Comparison of ENCODE assay signal across 10 cellular contexts in genomic region chr9:131704195-131704983, GRCh38. TPM values are rescaled to one million over a fixed set of nuclear protein-coding genes. Genes with fewer than 3 reads are reported as not detected.
DNase-seq lines count a peak whose midpoint lies in the region; ATAC-seq and TF ChIP-seq lines count a peak whose summit lies in the region.
"Had no signal": no experiment of that assay in that cellular context is flagged by ENCODE, and none has a peak within 500 bp of the region (broad histone marks: within the 10 kb centered on the region; RNA-seq: fewer than 3 reads in every experiment).

No MANE protein-coding gene starts in this region.

- H3K4me2 ChIP-seq in OCI-LY3 (ENCODE audit: low read length), result peak overlapping the region; percentile 53

- H3K9ac ChIP-seq in OCI-LY3 (ENCODE audit: low read length), result peak overlapping the region; percentile 35; the same call in 1 of the 2 replicates
- H3K9ac ChIP-seq in iPS-18a (ENCODE audit: low read length), result peak overlapping the region; percentile 13

- H3K27ac ChIP-seq in OCI-LY3 (ENCODE audit: low read length) (no peak overlapping the region), iPS-18a (ENCODE audit: low read length) (no peak overlapping the region), coronary artery (peak overlapping the region in 1 of 2 donors; percentile 3)

- H3K79me2 ChIP-seq in OCI-LY3 (ENCODE audit: low read length), result peaks cover 100% of the 10 kb centered on the region

- H3K36me3 Mint-ChIP-seq in activated T-cell treated with anti-CD3 and anti-CD28 coated beads, Interleukin-2, amount 50 U/mL, for 24 hours (ENCODE audit: low read depth), result peaks cover 32% of the 10 kb centered on the region
- H3K36me3 Mint-ChIP-seq in activated T-cell treated with anti-CD3 and anti-CD28 coated beads, Interleukin-2, amount 50 U/mL, for 72 hours (ENCODE audit: insufficient read depth in 2 of 2), result peaks cover 0 to 5% of the 10 kb centered on the region in 2 donors
- H3K36me3 Mint-ChIP-seq in type B pancreatic cell, result peaks cover 4% of the 10 kb centered on the region

- DNase-seq in activated T-cell treated with anti-CD3 and anti-CD28 coated beads, Interleukin-2, amount 50 U/mL, for 24 hours, result no peak
- no peak for DNase-seq in activated T-cell treated with anti-CD3 and anti-CD28 coated beads, Interleukin-2, amount 50 U/mL, for 72 hours
- DNase-seq in type B pancreatic cell (ENCODE audit: extremely low spot score, unreplicated experiment) (no peak), coronary artery (ENCODE audit: low spot score) (no peak), cortex of kidney (lab: John Stamatoyannopoulos, UW) (no peak)
- DNase-seq: left lung; stimulated activated CD4-positive, alpha-beta T cell treated with anti-CD3 and anti-CD28 coated beads, Interleukin-2, amount 100 ng/mL, for 48 hours had no signal

- no peaks in the 10 kb centered on the region for H3K9me3 Mint-ChIP-seq in activated T-cell treated with anti-CD3 and anti-CD28 coated beads, Interleukin-2, amount 50 U/mL, for 24 hours
- H3K9me3 Mint-ChIP-seq in activated T-cell treated with anti-CD3 and anti-CD28 coated beads, Interleukin-2, amount 50 U/mL, for 72 hours, result no peaks in the 10 kb centered on the region
- H3K9me3 Mint-ChIP-seq in type B pancreatic cell, result no peaks in the 10 kb centered on the region

- no peak overlapping the region for H2AFZ ChIP-seq in OCI-LY3 (ENCODE audit: low read depth, low read length)

- ATAC-seq in activated T-cell treated with anti-CD3 and anti-CD28 coated beads, Interleukin-2, amount 50 U/mL, for 72 hours (replicated peaks in 1 of 2), result no peak
- no peak for ATAC-seq in GM19397 (IDR thresholded peaks at IDR 0.05; ENCODE audit: unreplicated experiment)
- ATAC-seq: left lung had no signal

- H3K9me3 ChIP-seq in OCI-LY3 (ENCODE audit: insufficient read depth, low read length), result no peaks in the 10 kb centered on the region
- no peaks in the 10 kb centered on the region for H3K9me3 ChIP-seq in iPS-18a (ENCODE audit: control insufficient read depth, low read depth, low read length)
- H3K9me3 ChIP-seq: left lung had no signal

- H3K27me3 Mint-ChIP-seq in activated T-cell treated with anti-CD3 and anti-CD28 coated beads, Interleukin-2, amount 50 U/mL, for 24 hours, result no peaks in the 10 kb centered on the region
- no peaks in the 10 kb centered on the region for H3K27me3 Mint-ChIP-seq in activated T-cell treated with anti-CD3 and anti-CD28 coated beads, Interleukin-2, amount 50 U/mL, for 72 hours (ENCODE audit: low read depth)
- no peaks in the 10 kb centered on the region for H3K27me3 Mint-ChIP-seq in type B pancreatic cell

- peaks cover 75% of the 10 kb centered on the region for H4K20me1 ChIP-seq in OCI-LY3 (ENCODE audit: insufficient read depth, low read length)

- TF ChIP-seq CTCF in OCI-LY3 (IDR thresholded peaks at IDR 0.05; ENCODE audit: low read depth, low read length), result no peak
- no peak for TF ChIP-seq CTCF in type B pancreatic cell (conservative IDR thresholded peaks at IDR 0.05)
- TF ChIP-seq CTCF in coronary artery (IDR thresholded peaks at IDR 0.05), result no peak

- no peak overlapping the region for H3K4me3 Mint-ChIP-seq in activated T-cell treated with anti-CD3 and anti-CD28 coated beads, Interleukin-2, amount 50 U/mL, for 24 hours
- H3K4me3 Mint-ChIP-seq in activated T-cell treated with anti-CD3 and anti-CD28 coated beads, Interleukin-2, amount 50 U/mL, for 72 hours, result peak overlapping the region in 1 of 2 donors; percentile 21
- peak overlapping the region; percentile 24 for H3K4me3 Mint-ChIP-seq in type B pancreatic cell

- H3K27me3 ChIP-seq in OCI-LY3 (ENCODE audit: low read depth, low read length) (no peaks in the 10 kb centered on the region), iPS-18a (ENCODE audit: control insufficient read depth, insufficient read depth, low read length) (no peaks in the 10 kb centered on the region)
- H3K27me3 ChIP-seq: left lung had no signal

- peak overlapping the region; percentile 50 for H3K27ac Mint-ChIP-seq in activated T-cell treated with anti-CD3 and anti-CD28 coated beads, Interleukin-2, amount 50 U/mL, for 24 hours
- no peak overlapping the region for H3K27ac Mint-ChIP-seq in activated T-cell treated with anti-CD3 and anti-CD28 coated beads, Interleukin-2, amount 50 U/mL, for 72 hours
- peak overlapping the region; percentile 17 for H3K27ac Mint-ChIP-seq in type B pancreatic cell

- H3K4me1 ChIP-seq in OCI-LY3 (ENCODE audit: low read length), result peaks cover 55% of the 10 kb centered on the region
- H3K4me1 ChIP-seq in iPS-18a (ENCODE audit: control insufficient read depth, low read depth, low read length), result peaks cover 37% of the 10 kb centered on the region

- peaks cover 91% of the 10 kb centered on the region for H3K4me1 Mint-ChIP-seq in activated T-cell treated with anti-CD3 and anti-CD28 coated beads, Interleukin-2, amount 50 U/mL, for 24 hours (ENCODE audit: low read depth)
- H3K4me1 Mint-ChIP-seq in activated T-cell treated with anti-CD3 and anti-CD28 coated beads, Interleukin-2, amount 50 U/mL, for 72 hours (ENCODE audit: low read depth), result peaks cover 76% of the 10 kb centered on the region
- peaks cover 38% of the 10 kb centered on the region for H3K4me1 Mint-ChIP-seq in type B pancreatic cell (ENCODE audit: unreplicated experiment)

- no peak overlapping the region for H3K4me3 ChIP-seq in OCI-LY3 (ENCODE audit: low read length)
- no peak overlapping the region for H3K4me3 ChIP-seq in iPS-18a (ENCODE audit: low read length)
- no peak overlapping the region for H3K4me3 ChIP-seq in coronary artery
- H3K4me3 ChIP-seq: left lung had no signal

- peaks cover 9% of the 10 kb centered on the region for H3K36me3 ChIP-seq in OCI-LY3 (replicated peaks; ENCODE audit: low read depth, low read length)
- no peaks in the 10 kb centered on the region for H3K36me3 ChIP-seq in iPS-18a (ENCODE audit: control insufficient read depth, low read depth, low read length)
- H3K36me3 ChIP-seq: left lung had no signal

RNA-seq across cellular contexts. Expression of gene RAPGEF1, which starts 35.5 kb away (rescaled TPM):
- total RNA-seq in activated T-cell treated with anti-CD3 and anti-CD28 coated beads, Interleukin-2, amount 50 U/mL, for 72 hours, result 100 to 1,000 TPM; 170 to 175 TPM
- total RNA-seq in type B pancreatic cell (ENCODE audit: low replicate concordance), result 45.9 and 51.5 TPM in 2 replicates
